Comparison of ENCODE assay signal across 8 cellular contexts in the genomic region with DNA sequence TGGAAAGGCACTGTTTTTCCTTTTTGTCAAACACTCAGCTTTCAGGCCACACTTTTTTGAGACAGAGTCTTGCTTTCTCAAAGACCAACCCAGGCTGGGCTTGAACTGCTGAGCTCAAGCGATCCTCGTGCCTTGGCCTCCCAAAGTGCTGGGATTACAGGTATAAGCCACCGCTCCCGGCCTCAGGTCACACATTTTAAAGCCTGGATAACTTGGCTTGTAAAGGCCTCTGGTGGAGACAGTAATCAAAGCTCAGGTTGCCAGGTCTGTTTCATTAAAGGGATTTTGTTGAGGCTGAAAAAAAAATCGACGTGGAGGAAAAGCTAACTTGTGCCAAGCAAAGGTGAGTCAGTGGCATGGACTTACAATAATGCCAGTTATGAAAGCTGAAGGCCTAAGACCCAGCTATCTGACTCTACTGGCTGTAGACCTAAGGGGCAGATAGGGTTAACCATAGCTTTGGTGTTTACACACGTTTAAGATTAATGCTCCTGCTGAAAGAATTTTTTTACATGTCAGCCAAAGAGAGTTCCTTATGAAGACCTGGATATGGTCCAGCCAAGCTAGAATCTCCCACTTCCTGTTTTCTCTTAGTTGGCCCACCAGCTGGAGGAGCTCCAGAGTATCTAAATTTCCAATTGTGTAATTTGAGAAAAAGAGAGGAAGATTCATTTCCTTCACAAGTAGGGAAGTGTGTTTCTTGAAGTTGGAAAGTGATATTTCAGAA. TPM values are rescaled to one million over a fixed set of nuclear protein-coding genes. Genes with fewer than 3 reads are reported as not detected.
DNase-seq lines count a peak whose midpoint lies in the region; ATAC-seq and TF ChIP-seq lines count a peak whose summit lies in the region.

No MANE protein-coding gene starts in this region.

- H3K27ac Mint-ChIP-seq in type B pancreatic cell: no peak overlapping the region

- H3K9ac ChIP-seq in HUES48 (ENCODE audit: low read depth, low read length): 0 out of 2 replicates have a peak overlapping the region, but pooled peaks have one; percentile 19

- H3K36me3 Mint-ChIP-seq in type B pancreatic cell: peaks cover 12% of the 10 kb centered on the region

- intact Hi-C loops in sciatic nerve (cut with DNase I): no loop called here

- TF ChIP-seq CTCF in type B pancreatic cell (conservative IDR thresholded peaks at IDR 0.05): peak; percentile 46

- no peaks in the 10 kb centered on the region for H3K9me3 Mint-ChIP-seq in type B pancreatic cell

- no peaks in the 10 kb centered on the region for H3K27me3 ChIP-seq in HUES48 (ENCODE audit: control insufficient read depth, insufficient read depth, low read length)

- H3K27ac ChIP-seq in HUES48 (ENCODE audit: low read depth, low read length): peak overlapping the region; percentile 96

- DNase-seq in DMS53 treated with DMSO at 0.1 percent for 48 hours (lab: John Stamatoyannopoulos, UW; ENCODE audit: unreplicated experiment): peak; percentile 63
- peak; percentile 2 for DNase-seq in SHP77 treated with DMSO at 0.1 percent for 48 hours (lab: John Stamatoyannopoulos, UW)
- DNase-seq in dedifferentiated amniotic fluid mesenchymal stem cell (ENCODE audit: extremely low spot score): peak; percentile 86
- DNase-seq in lung microvascular endothelial cell (ENCODE audit: low read depth in 2 of 2): peak; percentile 59 to 93
- DNase-seq in type B pancreatic cell (ENCODE audit: extremely low spot score, unreplicated experiment): no peak
- no peak for DNase-seq in sciatic nerve (ENCODE audit: low spot score)

- H3K4me1 ChIP-seq in HUES48 (ENCODE audit: control insufficient read depth, insufficient read depth, low read length): peaks cover 6% of the 10 kb centered on the region; the same call in 1 of the 2 replicates

- H3K9me3 ChIP-seq in HUES48 (ENCODE audit: control insufficient read depth, insufficient read depth, low read length): no peaks in the 10 kb centered on the region

- no peaks in the 10 kb centered on the region for H3K27me3 Mint-ChIP-seq in type B pancreatic cell

- H3K4me1 Mint-ChIP-seq in type B pancreatic cell (ENCODE audit: unreplicated experiment): peaks cover 19% of the 10 kb centered on the region

- ATAC-seq in GM19463 (IDR thresholded peaks at IDR 0.05; ENCODE audit: unreplicated experiment) (no peak), sciatic nerve (no peak)

- no peak overlapping the region for H3K4me3 Mint-ChIP-seq in type B pancreatic cell

- H3K4me3 ChIP-seq in HUES48 (ENCODE audit: low read depth, low read length): peak overlapping the region; percentile 84

- peaks cover 14% of the 10 kb centered on the region for H3K36me3 ChIP-seq in HUES48 (ENCODE audit: control insufficient read depth, insufficient read depth, low read length)

RNA-seq across cellular contexts. Expression of a gene that starts 0.9 kb away (rescaled TPM):
- total RNA-seq in lung microvascular endothelial cell (56.7 and 75.4 TPM in 2 replicates), type B pancreatic cell (ENCODE audit: low replicate concordance) (60.8 and 65.9 TPM in 2 replicates), sciatic nerve (86.1 TPM)

RNA-seq across cellular contexts. Expression of a gene that starts 39.8 kb away (rescaled TPM):
- total RNA-seq in lung microvascular endothelial cell: 0.87 and 0.99 TPM in 2 replicates
- total RNA-seq in type B pancreatic cell (ENCODE audit: low replicate concordance): 4.4 TPM in 2 replicates
- 25.5 TPM for total RNA-seq in sciatic nerve

RNA-seq across cellular contexts. Expression of a gene that starts 46.8 kb away (rescaled TPM):
- total RNA-seq in lung microvascular endothelial cell (5.2 and 8.7 TPM in 2 replicates), type B pancreatic cell (ENCODE audit: low replicate concordance) (19.4 and 38.9 TPM in 2 replicates), sciatic nerve (8.3 TPM)

RNA-seq across cellular contexts. Expression of a gene that starts 56.5 kb away (rescaled TPM):
- not detected in 2 replicates for total RNA-seq in lung microvascular endothelial cell
- not detected in 2 replicates for total RNA-seq in type B pancreatic cell (ENCODE audit: low replicate concordance)
- total RNA-seq in sciatic nerve: 0.62 TPM

Comparison
In these comparisons a context has a peak if more than half of its experiments do, and no peak if none do; other contexts are left out.
1. DNase-seq: peak in DMS53 treated with DMSO at 0.1 percent for 48 hours (single experiment), SHP77 treated with DMSO at 0.1 percent for 48 hours (single experiment), dedifferentiated amniotic fluid mesenchymal stem cell (single experiment) and lung microvascular endothelial cell (2 of 2); none in type B pancreatic cell (single experiment) and sciatic nerve (single experiment).